In the genomic region with DNA sequence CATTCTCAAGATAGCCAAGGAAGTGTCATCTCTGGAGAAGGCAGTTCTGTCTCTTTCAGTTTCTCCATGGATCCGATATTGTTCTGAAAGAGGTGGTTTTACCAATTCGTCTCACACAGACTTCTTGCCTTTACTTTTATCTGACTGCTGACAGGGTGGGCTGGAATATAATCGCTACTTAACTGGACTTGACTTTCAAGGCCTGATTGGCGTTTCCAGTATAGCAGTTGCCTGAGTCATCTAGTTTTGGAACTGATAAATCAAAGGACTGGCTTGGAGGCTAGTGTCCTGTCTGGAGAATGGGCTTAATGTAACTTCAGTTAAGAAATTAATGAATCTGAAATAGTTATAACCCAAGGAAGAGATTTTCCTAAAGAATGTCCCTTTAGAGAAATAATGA, we compare ENCODE assay signal across 13 cellular contexts. TPM values are rescaled to one million over a fixed set of nuclear protein-coding genes. Genes with fewer than 3 reads are reported as not detected.
A peak's percentile ranks its signal among the peaks of the same experiment; 100 is the strongest.
DNase-seq lines count a peak whose midpoint lies in the region; ATAC-seq, FAIRE-seq and TF ChIP-seq lines count a peak whose summit lies in the region.
"Had no signal": no experiment of that assay in that cellular context is flagged by ENCODE, and none has a peak within 500 bp of the region (broad histone marks: within the 10 kb centered on the region; RNA-seq: fewer than 3 reads in every experiment).

No MANE protein-coding gene starts in this region.

- no peak overlapping the region for H3K4me2 ChIP-seq in HepG2 (ENCODE audit: low read depth, low read length)

- peak overlapping the region; percentile 99 for H3K27ac Mint-ChIP-seq in activated naive CD8-positive, alpha-beta T cell

- H3K9me3 ChIP-seq in right lobe of liver (no peaks in the 10 kb centered on the region), HepG2 (ENCODE audit: low read length) (no peaks in the 10 kb centered on the region), mucosa of rectum (ENCODE audit: control insufficient read depth in 2 of 2, low read length in 2 of 2) (no peaks in the 10 kb centered on the region)
- H3K9me3 ChIP-seq: BE2C had no signal

- H3K36me3 ChIP-seq in right lobe of liver (no peaks in the 10 kb centered on the region), HepG2 (replicated peaks in 1 of 2; ENCODE audit: control insufficient read depth in 1 of 2, insufficient read depth in 2 of 2, low read length in 2 of 2) (no peaks in the 10 kb centered on the region), mucosa of rectum (ENCODE audit: control insufficient read depth in 2 of 2, insufficient read depth in 2 of 2, low read length in 2 of 2) (no peaks in the 10 kb centered on the region)
- H3K36me3 ChIP-seq: BE2C had no signal

- no peak for TF ChIP-seq EP300 in HepG2 (IDR thresholded peaks at IDR 0.05; ENCODE audit: low read depth in 2 of 2, low read length in 2 of 2)
- no peak for TF ChIP-seq EP300 in HepG2 (CRISPR knock-in tag; IDR thresholded peaks at IDR 0.05; ENCODE audit: borderline replicate concordance)

- H3K79me2 ChIP-seq in HepG2 (ENCODE audit: insufficient read depth, low read length), result no peaks in the 10 kb centered on the region

- peak overlapping the region; percentile 83 for H3K4me3 Mint-ChIP-seq in activated naive CD8-positive, alpha-beta T cell

- TF ChIP-seq POLR2A in right lobe of liver (IDR thresholded peaks at IDR 0.05) (no peak), HepG2 (IDR thresholded peaks at IDR 0.05; ENCODE audit: insufficient read depth in 1 of 2, low read depth in 2 of 2, low read length in 2 of 2) (no peak)

- in situ Hi-C loops in HepG2 (cut with HindIII; ENCODE audit: extremely low pct_ligation_motif_present, low pct_unique_long_range_greater_than_20kb), result no loop called here

- no peak for TF ChIP-seq RAD21 in HepG2 (CRISPR knock-in tag; IDR thresholded peaks at IDR 0.05)

- FAIRE-seq in HepG2 (lab: Jason Lieb, UNC), result no peak
- FAIRE-seq: frontal cortex had no signal

- H3K27me3 ChIP-seq in right lobe of liver (no peaks in the 10 kb centered on the region), HepG2 (ENCODE audit: control insufficient read depth in 1 of 2, insufficient read depth in 2 of 2, low read length in 2 of 2) (peaks cover 0 to 1% of the 10 kb centered on the region in 2 experiments; a peak in 1 of 5 replicates), mucosa of rectum (ENCODE audit: control insufficient read depth in 2 of 2, insufficient read depth in 2 of 2, low read length in 2 of 2) (no peaks in the 10 kb centered on the region)
- H3K27me3 ChIP-seq: BE2C had no signal

- TF ChIP-seq CTCF in right lobe of liver (IDR thresholded peaks at IDR 0.05) (no peak), HepG2 (CRISPR knock-in tag; IDR thresholded peaks at IDR 0.05) (no peak)

- H3K9ac ChIP-seq in HepG2 (ENCODE audit: insufficient read depth, low read depth, low read length), result no peak overlapping the region
- H3K9ac ChIP-seq in mucosa of rectum (ENCODE audit: low read depth in 1 of 2, low read length in 2 of 2), result peak overlapping the region in 1 of 2 donors; percentile 6

- H2AFZ ChIP-seq in HepG2 (ENCODE audit: low read length), result no peak overlapping the region

- intact Hi-C loops in right lobe of liver (cut with DNase I), result no loop called here
- intact Hi-C loops in HepG2 (cut with micrococcal nuclease; ENCODE audit: unreplicated experiment), result no loop called here
- intact Hi-C loops in head of caudate nucleus (cut with DNase I), result no loop called here

- no peaks in the 10 kb centered on the region for H4K20me1 ChIP-seq in HepG2 (ENCODE audit: insufficient read depth, low read length)

- peaks cover 14% of the 10 kb centered on the region for H3K36me3 Mint-ChIP-seq in activated naive CD8-positive, alpha-beta T cell

- ATAC-seq in right lobe of liver, result no peak
- ATAC-seq in HepG2, result no peak
- no peak for ATAC-seq in HG03571 (IDR thresholded peaks at IDR 0.05; ENCODE audit: unreplicated experiment)
- ATAC-seq: left colon had no signal

- H3K27me3 Mint-ChIP-seq in activated naive CD8-positive, alpha-beta T cell, result no peaks in the 10 kb centered on the region

- H3K4me3 ChIP-seq in right lobe of liver (no peak overlapping the region), HepG2 (replicated peaks in 1 of 3; ENCODE audit: insufficient read depth in 1 of 3, low read depth in 2 of 3, low read length in 3 of 3) (no peak overlapping the region), mucosa of rectum (ENCODE audit: low read length in 2 of 2) (no peak overlapping the region)

- no peaks in the 10 kb centered on the region for H3K9me3 Mint-ChIP-seq in activated naive CD8-positive, alpha-beta T cell (ENCODE audit: low read depth)

- no peak for DNase-seq in right lobe of liver
- no peak for DNase-seq in HepG2 (ENCODE audit: low spot score)
- no peak for DNase-seq in DMS79 treated with DMSO at 0.1 percent for 48 hours (lab: John Stamatoyannopoulos, UW)
- no peak for DNase-seq in globus pallidus (ENCODE audit: low spot score)
- no peak for DNase-seq in head of caudate nucleus
- DNase-seq: BE2C, left colon, NCI-H510A treated with DMSO at 0.1 percent for 48 hours had no signal

- WGBS in right lobe of liver (ENCODE audit: insufficient coverage, low coverage, low lambda C conversion rate, missing lambda C conversion rate), result 57% methylated on average over 4 of the region's 4 CpGs
- WGBS in HepG2 (ENCODE audit: low lambda C conversion rate), result 2% methylated on average over 4 of the region's 4 CpGs

- BruUV-seq in HepG2 (replicated peaks; lab: Mats Ljungman, UMichigan), result no TSS peak

- CTCF ChIA-PET in HepG2 (lab: Yijun Ruan, JAX; ENCODE audit: low intra/inter-chr PET ratio, low total read pairs), result no interaction called here

- peaks cover 95% of the 10 kb centered on the region for H3K4me1 Mint-ChIP-seq in activated naive CD8-positive, alpha-beta T cell (ENCODE audit: low read depth)

- H3K4me1 ChIP-seq in right lobe of liver (no peaks in the 10 kb centered on the region), HepG2 (ENCODE audit: insufficient read depth, low read length) (no peaks in the 10 kb centered on the region), mucosa of rectum (ENCODE audit: control insufficient read depth in 2 of 2, insufficient read depth in 2 of 2, low read length in 2 of 2) (no peaks in the 10 kb centered on the region)
- H3K4me1 ChIP-seq: BE2C had no signal

- POLR2A ChIA-PET in HepG2 (lab: Yijun Ruan, JAX), result no interaction called here

- H3K27ac ChIP-seq in right lobe of liver (peak overlapping the region in 2 of 3 donors; percentile 12 to 29), HepG2 (ENCODE audit: extremely low read length, insufficient read depth, low read length) (no peak overlapping the region), mucosa of rectum (ENCODE audit: low read depth in 2 of 2, low read length in 2 of 2) (peak overlapping the region; percentile 25 to 42)
- H3K27ac ChIP-seq: VCaP had no signal

RNA-seq across cellular contexts. Expression of gene PRKCH, which starts 21.6 kb away (rescaled TPM):
- 10 to 100 TPM in 2 of 6 experiments, 1 to 10 TPM in 4; 5.0 to 12.1 (median 8.8) TPM for total RNA-seq in right lobe of liver
- 1.3 and 1.9 TPM in 2 replicates for total RNA-seq in HepG2 (2016; rRNA removed; fragmentation: Illumina TruSeq; extraction: Trizol)
- total RNA-seq in HepG2 (2016; cell fraction: cytosol; rRNA removed; fragmentation: Illumina TruSeq; extraction: Trizol; ENCODE audit: low read depth), result 0.40 and 0.44 TPM in 2 replicates
- 1.0 and 1.8 TPM in 2 replicates for total RNA-seq in HepG2 (2016; cell fraction: insoluble cytoplasmic fraction; rRNA removed; fragmentation: Illumina TruSeq; extraction: Trizol)
- 0.93 and 1.4 TPM in 2 replicates for total RNA-seq in HepG2 (2016; cell fraction: membrane; rRNA removed; fragmentation: Illumina TruSeq; extraction: Trizol)
- 2.2 and 3.9 TPM in 2 replicates for total RNA-seq in HepG2 (2016; cell fraction: nucleus; rRNA removed; fragmentation: Illumina TruSeq; extraction: Trizol)
- polyA plus RNA-seq in HepG2 (2011; rRNA removed), result 0.47 and 0.48 TPM in 2 replicates
- polyA plus RNA-seq in HepG2 (2011; cell fraction: cytosol; rRNA removed), result 0.31 and 0.72 TPM in 2 replicates
- 0.48 and 0.74 TPM in 2 replicates for polyA plus RNA-seq in HepG2 (2011; cell fraction: nucleus; rRNA removed)
- polyA plus RNA-seq in HepG2 (2012), result 0.24 and 1.3 TPM in 2 replicates
- polyA plus RNA-seq in HepG2 (2016; cell fraction: cytosol; fragmentation: Illumina TruSeq; extraction: Trizol; ENCODE audit: low read depth), result 0.06 and 0.10 TPM in 2 replicates
- polyA plus RNA-seq in HepG2 (2016; cell fraction: insoluble cytoplasmic fraction; fragmentation: Illumina TruSeq; extraction: Trizol; ENCODE audit: low read depth), result 0.99 and 1.9 TPM in 2 replicates
- 0.19 and 0.48 TPM in 2 replicates for polyA plus RNA-seq in HepG2 (2016; cell fraction: membrane; fragmentation: Illumina TruSeq; extraction: Trizol; ENCODE audit: low read depth)
- polyA plus RNA-seq in HepG2 (2016; cell fraction: nucleus; fragmentation: Illumina TruSeq; extraction: Trizol; ENCODE audit: insufficient read depth, low read depth), result 0.91 and 1.4 TPM in 2 replicates
- polyA minus RNA-seq in HepG2 (2011; rRNA and poly(A)+ RNA removed; ENCODE audit: low replicate concordance), result 1.9 and 3.2 TPM in 2 replicates
- 1.7 TPM in 1 of 2 replicates, not detected in the other for polyA minus RNA-seq in HepG2 (2011; cell fraction: cytosol; rRNA and poly(A)+ RNA removed)
- polyA minus RNA-seq in HepG2 (2011; cell fraction: nucleus; rRNA and poly(A)+ RNA removed), result 1.2 and 1.3 TPM in 2 replicates
